ENCODE assay signal across 9 cellular contexts in the genomic region with DNA sequence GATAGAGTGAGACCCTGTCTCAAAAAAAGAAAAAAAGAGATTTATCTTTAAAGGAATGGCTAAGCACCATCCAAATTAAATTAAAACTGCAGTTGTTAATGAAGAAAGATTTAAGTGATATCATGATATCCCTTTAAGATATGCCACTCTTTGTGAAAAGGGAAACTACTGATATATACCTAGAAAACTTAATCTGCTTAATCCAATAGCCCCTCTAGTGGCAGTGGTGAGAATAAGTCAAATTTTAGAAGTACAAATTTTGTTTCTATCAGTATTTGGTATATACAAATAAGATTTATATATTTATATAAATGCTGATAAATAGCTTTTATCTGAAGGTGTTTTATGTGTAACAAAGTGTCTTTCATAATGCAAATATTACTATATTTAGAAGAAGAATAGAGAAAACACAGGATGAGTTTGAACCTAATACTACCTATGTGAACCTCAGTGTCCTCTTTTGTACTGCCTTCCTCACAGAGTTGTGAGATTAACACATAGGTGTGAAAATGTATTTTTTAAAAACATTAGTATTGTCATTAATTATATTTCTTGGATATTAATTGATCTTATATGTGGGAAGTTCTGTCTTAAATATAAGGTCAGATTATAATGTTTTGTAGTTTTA. TPM values are rescaled to one million over a fixed set of nuclear protein-coding genes. Genes with fewer than 3 reads are reported as not detected.
A peak's percentile ranks its signal among the peaks of the same experiment; 100 is the strongest.
DNase-seq lines count a peak whose midpoint lies in the region; ATAC-seq and TF ChIP-seq lines count a peak whose summit lies in the region.
"Had no signal": no experiment of that assay in that cellular context is flagged by ENCODE, and none has a peak within 500 bp of the region (broad histone marks: within the 10 kb centered on the region; RNA-seq: fewer than 3 reads in every experiment).

No MANE protein-coding gene starts in this region.

- H3K27ac ChIP-seq in substantia nigra (ENCODE audit: low read depth, low read length, poor library complexity, severe bottlenecking) (no peak overlapping the region), stomach (no peak overlapping the region)

- H3K4me3 ChIP-seq in AG09309 (ENCODE audit: control insufficient read depth, low read depth, low read length) (no peak overlapping the region), stomach (no peak overlapping the region)
- H3K4me3 ChIP-seq: MG63 had no signal

- H3K36me3 ChIP-seq in stomach, result peaks cover 0 to 4% (median 2%) of the 10 kb centered on the region in 4 donors
- H3K36me3 ChIP-seq: MG63 had no signal

- no peak for TF ChIP-seq POLR2A in stomach (IDR thresholded peaks at IDR 0.05)

- H3K9me3 ChIP-seq in stomach, result no peaks in the 10 kb centered on the region
- H3K9me3 ChIP-seq: MG63 had no signal

- no peaks in the 10 kb centered on the region for H3K27me3 ChIP-seq in stomach
- H3K27me3 ChIP-seq: MG63 had no signal

- peak; percentile 57 for TF ChIP-seq CTCF in AG09309 (IDR thresholded peaks at IDR 0.05; ENCODE audit: control insufficient read depth, insufficient read depth, low read depth, low read length, missing control alignments)
- TF ChIP-seq CTCF in GM20000 (IDR thresholded peaks at IDR 0.05; ENCODE audit: extremely low read depth, missing control alignments), result no peak
- peak in 1 of 7 experiments; percentile 23 for TF ChIP-seq CTCF in stomach (IDR thresholded peaks at IDR 0.05)

- no peaks in the 10 kb centered on the region for H3K4me1 ChIP-seq in stomach

- intact Hi-C loops in stomach (cut with DNase I; ENCODE audit: low total_unique reads), result no loop called here

- TF ChIP-seq EP300 in stomach (IDR thresholded peaks at IDR 0.05), result no peak

- peak; percentile 44; the same call in 1 of the 3 replicates for ATAC-seq in SK-N-SH treated with all-trans-retinoic acid at 6 μM for 48 hours

- no peak for DNase-seq in AG09309 (ENCODE audit: low read depth)
- peak; percentile 15 for DNase-seq in GM20000 (ENCODE audit: low spot score)
- DNase-seq in hepatic stellate cell (ENCODE audit: low spot score), result peak; percentile 13
- no peak for DNase-seq in substantia nigra (lab: John Stamatoyannopoulos, UW)
- no peak for DNase-seq in stomach
- no peak for DNase-seq in RPMI8226
- no peak for DNase-seq in activated CD8-positive, alpha-beta memory T cell treated with anti-CD3 and anti-CD28 coated beads, Interleukin-2, amount 50 U/mL, for 48 hours
- DNase-seq: MG63 had no signal

TF ChIP-seq in SK-N-SH treated with all-trans-retinoic acid at 6 μM for 48 hours, 23 proteins besides CTCF, POLR2A, EP300 and RAD21:
- TF ChIP-seq TOX (CRISPR knock-in tag; IDR thresholded peaks at IDR 0.05; ENCODE audit: borderline replicate concordance) (no peak), ZNF8 (CRISPR knock-in tag; IDR thresholded peaks at IDR 0.05) (no peak), SNAI2 (CRISPR knock-in tag; IDR thresholded peaks at IDR 0.05) (no peak), ZNF565 (CRISPR knock-in tag; conservative IDR thresholded peaks at IDR 0.05; ENCODE audit: low read depth) (no peak), ARNTL (CRISPR knock-in tag; IDR thresholded peaks at IDR 0.05; ENCODE audit: borderline replicate concordance, low read depth) (no peak), RARB (CRISPR knock-in tag; IDR thresholded peaks at IDR 0.05) (no peak), ISL1 (CRISPR knock-in tag; IDR thresholded peaks at IDR 0.05) (no peak)
- TF ChIP-seq, protein P1, sequence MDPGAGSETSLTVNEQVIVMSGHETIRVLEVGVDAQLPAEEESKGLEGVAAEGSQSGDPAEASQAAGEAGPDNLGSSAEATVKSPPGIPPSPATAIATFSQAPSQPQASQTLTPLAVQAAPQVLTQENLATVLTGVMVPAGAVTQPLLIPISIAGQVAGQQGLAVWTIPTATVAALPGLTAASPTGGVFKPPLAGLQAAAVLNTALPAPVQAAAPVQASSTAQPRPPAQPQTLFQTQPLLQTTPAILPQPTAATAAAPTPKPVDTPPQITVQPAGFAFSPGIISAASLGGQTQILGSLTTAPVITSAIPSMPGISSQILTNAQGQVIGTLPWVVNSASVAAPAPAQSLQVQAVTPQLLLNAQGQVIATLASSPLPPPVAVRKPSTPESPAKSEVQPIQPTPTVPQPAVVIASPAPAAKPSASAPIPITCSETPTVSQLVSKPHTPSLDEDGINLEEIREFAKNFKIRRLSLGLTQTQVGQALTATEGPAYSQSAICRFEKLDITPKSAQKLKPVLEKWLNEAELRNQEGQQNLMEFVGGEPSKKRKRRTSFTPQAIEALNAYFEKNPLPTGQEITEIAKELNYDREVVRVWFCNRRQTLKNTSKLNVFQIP (CRISPR knock-in tag; IDR thresholded peaks at IDR 0.05; ENCODE audit: borderline replicate concordance, low read depth), result no peak

RNA-seq across cellular contexts. Expression of a gene that starts 51.4 kb away (rescaled TPM):
- total RNA-seq in stomach, result not detected
- polyA plus RNA-seq in stomach, result not detected

Comparison
In these comparisons a context has a peak if more than half of its experiments do, and no peak if none do; other contexts are left out.
1. DNase-seq: peak in GM20000 (single experiment) and hepatic stellate cell (single experiment); none in AG09309 (single experiment), substantia nigra (0 of 49), stomach (single experiment), RPMI8226 (single experiment) and activated CD8-positive, alpha-beta memory T cell treated with anti-CD3 and anti-CD28 coated beads, Interleukin-2, amount 50 U/mL, for 48 hours (single experiment).